2 cellular contexts compared by ENCODE assay signal in the genomic region with DNA sequence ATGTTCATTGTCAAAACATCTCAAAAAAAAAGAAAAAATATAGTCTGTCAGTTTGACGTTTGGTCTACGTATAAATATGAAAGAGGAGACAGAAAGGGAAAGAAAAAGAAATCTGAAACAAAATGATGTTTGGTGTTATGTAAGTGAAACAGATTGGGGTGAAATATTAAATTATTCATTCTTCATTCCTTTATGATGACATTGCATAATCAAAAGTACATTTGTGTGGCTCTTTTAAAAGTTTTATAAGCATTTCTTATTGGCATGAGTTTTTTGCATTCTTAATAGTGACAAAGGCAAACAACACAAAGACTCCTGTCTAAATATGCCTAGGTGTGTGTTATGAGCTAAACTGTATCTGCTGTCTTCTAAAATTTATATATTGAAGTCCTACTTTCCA.
TF ChIP-seq lines count a peak whose summit lies in the region.

No MANE protein-coding gene starts in this region.

TF ChIP-seq in A549, 52 proteins besides CTCF, POLR2A, EP300 and RAD21 (continued from another document):
- TF ChIP-seq, protein P1, sequence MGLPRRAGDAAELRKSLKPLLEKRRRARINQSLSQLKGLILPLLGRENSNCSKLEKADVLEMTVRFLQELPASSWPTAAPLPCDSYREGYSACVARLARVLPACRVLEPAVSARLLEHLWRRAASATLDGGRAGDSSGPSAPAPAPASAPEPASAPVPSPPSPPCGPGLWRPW (IDR thresholded peaks at IDR 0.05), result no peak
- TF ChIP-seq, protein P2, sequence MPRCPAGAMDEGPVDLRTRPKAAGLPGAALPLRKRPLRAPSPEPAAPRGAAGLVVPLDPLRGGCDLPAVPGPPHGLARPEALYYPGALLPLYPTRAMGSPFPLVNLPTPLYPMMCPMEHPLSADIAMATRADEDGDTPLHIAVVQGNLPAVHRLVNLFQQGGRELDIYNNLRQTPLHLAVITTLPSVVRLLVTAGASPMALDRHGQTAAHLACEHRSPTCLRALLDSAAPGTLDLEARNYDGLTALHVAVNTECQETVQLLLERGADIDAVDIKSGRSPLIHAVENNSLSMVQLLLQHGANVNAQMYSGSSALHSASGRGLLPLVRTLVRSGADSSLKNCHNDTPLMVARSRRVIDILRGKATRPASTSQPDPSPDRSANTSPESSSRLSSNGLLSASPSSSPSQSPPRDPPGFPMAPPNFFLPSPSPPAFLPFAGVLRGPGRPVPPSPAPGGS (IDR thresholded peaks at IDR 0.05), result no peak
- TF ChIP-seq RNF2 (IDR thresholded peaks at IDR 0.05; ENCODE audit: borderline replicate concordance, low read depth) (no peak), TP53 (CRISPR knock-in tag; IDR thresholded peaks at IDR 0.05) (no peak), MAFK (IDR thresholded peaks at IDR 0.05; ENCODE audit: partially characterized antibody) (peak; percentile 51), EHF (CRISPR knock-in tag; IDR thresholded peaks at IDR 0.05) (no peak), FOSL2 (IDR thresholded peaks at IDR 0.05) (no peak), FOSL2 (CRISPR knock-in tag; IDR thresholded peaks at IDR 0.05) (no peak)
- TF ChIP-seq, protein P3, sequence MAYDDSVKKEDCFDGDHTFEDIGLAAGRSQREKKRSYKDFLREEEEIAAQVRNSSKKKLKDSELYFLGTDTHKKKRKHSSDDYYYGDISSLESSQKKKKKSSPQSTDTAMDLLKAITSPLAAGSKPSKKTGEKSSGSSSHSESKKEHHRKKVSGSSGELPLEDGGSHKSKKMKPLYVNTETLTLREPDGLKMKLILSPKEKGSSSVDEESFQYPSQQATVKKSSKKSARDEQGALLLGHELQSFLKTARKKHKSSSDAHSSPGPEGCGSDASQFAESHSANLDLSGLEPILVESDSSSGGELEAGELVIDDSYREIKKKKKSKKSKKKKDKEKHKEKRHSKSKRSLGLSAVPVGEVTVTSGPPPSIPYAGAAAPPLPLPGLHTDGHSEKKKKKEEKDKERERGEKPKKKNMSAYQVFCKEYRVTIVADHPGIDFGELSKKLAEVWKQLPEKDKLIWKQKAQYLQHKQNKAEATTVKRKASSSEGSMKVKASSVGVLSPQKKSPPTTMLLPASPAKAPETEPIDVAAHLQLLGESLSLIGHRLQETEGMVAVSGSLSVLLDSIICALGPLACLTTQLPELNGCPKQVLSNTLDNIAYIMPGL (CRISPR knock-in tag; IDR thresholded peaks at IDR 0.05; ENCODE audit: borderline replicate concordance), result no peak

TF ChIP-seq in K562, 482 proteins besides CTCF, POLR2A, EP300 and RAD21:
- TF ChIP-seq, protein P4, sequence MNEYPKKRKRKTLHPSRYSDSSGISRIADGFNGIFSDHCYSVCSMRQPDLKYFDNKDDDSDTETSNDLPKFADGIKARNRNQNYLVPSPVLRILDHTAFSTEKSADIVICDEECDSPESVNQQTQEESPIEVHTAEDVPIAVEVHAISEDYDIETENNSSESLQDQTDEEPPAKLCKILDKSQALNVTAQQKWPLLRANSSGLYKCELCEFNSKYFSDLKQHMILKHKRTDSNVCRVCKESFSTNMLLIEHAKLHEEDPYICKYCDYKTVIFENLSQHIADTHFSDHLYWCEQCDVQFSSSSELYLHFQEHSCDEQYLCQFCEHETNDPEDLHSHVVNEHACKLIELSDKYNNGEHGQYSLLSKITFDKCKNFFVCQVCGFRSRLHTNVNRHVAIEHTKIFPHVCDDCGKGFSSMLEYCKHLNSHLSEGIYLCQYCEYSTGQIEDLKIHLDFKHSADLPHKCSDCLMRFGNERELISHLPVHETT (CRISPR knock-in tag; conservative IDR thresholded peaks at IDR 0.05 in 1 of 2, IDR thresholded peaks at IDR 0.05 in 1 of 2), result no peak
- TF ChIP-seq ZNF316 (IDR thresholded peaks at IDR 0.05), result 0 out of 2 replicates have a peak, but pooled peaks have one; percentile 12
